16 cellular contexts compared by ENCODE assay signal in genomic region chr4:62018537-62018936, GRCh38.
A peak's percentile ranks its signal among the peaks of the same experiment; 100 is the strongest.
DNase-seq lines count a peak whose midpoint lies in the region; ATAC-seq and TF ChIP-seq lines count a peak whose summit lies in the region.
"Had no signal": no experiment of that assay in that cellular context is flagged by ENCODE, and none has a peak within 500 bp of the region (broad histone marks: within the 10 kb centered on the region; RNA-seq: fewer than 3 reads in every experiment).

No MANE protein-coding gene starts in this region.

- H3K27me3 ChIP-seq in iPS DF 6.9 (ENCODE audit: control insufficient read depth, insufficient read depth, low read length) (no peaks in the 10 kb centered on the region), mesendoderm (ENCODE audit: insufficient read depth, low read length, poor library complexity) (no peaks in the 10 kb centered on the region)
- H3K27me3 ChIP-seq: BLaER1 treated with 17β-estradiol and CSF1 and Interleukin-3, amounts not matched to agents 10 nM and 100 nM had no signal

- no peak for TF ChIP-seq CTCF in WTC11 (IDR thresholded peaks at IDR 0.05)

- H3K4me3 ChIP-seq in iPS DF 6.9 (ENCODE audit: low read length) (no peak overlapping the region), mesendoderm (ENCODE audit: low read length) (no peak overlapping the region)
- H3K4me3 ChIP-seq: BLaER1 treated with 17β-estradiol and CSF1 and Interleukin-3, amounts not matched to agents 10 nM and 100 nM; GM23248; K562 had no signal

- H3K23ac ChIP-seq in mesendoderm (ENCODE audit: low read length): no peak overlapping the region

- POLR2A ChIA-PET in WTC11 (lab: Charles Lee): no interaction called here

- CTCF ChIA-PET in WTC11 (lab: Charles Lee): no interaction called here

- H2BK120ac ChIP-seq in mesendoderm (ENCODE audit: low read depth, low read length): no peak overlapping the region

- no peaks in the 10 kb centered on the region for H3K9me3 Mint-ChIP-seq in WTC11

- no peak overlapping the region for H2BK15ac ChIP-seq in mesendoderm (replicated peaks; ENCODE audit: low read depth)

- peaks cover 6% of the 10 kb centered on the region for H3K4me1 Mint-ChIP-seq in WTC11
- H3K4me1 Mint-ChIP-seq: B cell had no signal

- no peak overlapping the region for H3K9ac ChIP-seq in mesendoderm (ENCODE audit: low read length)
- H3K9ac ChIP-seq: BLaER1 treated with 17β-estradiol and CSF1 and Interleukin-3, amounts not matched to agents 10 nM and 100 nM; GM23248 had no signal

- no peaks in the 10 kb centered on the region for H3K36me3 ChIP-seq in iPS DF 6.9 (ENCODE audit: control insufficient read depth, insufficient read depth, low read length)
- no peaks in the 10 kb centered on the region for H3K36me3 ChIP-seq in mesendoderm (ENCODE audit: control insufficient read depth, insufficient read depth, low read length)
- H3K36me3 ChIP-seq: BLaER1 treated with 17β-estradiol and CSF1 and Interleukin-3, amounts not matched to agents 10 nM and 100 nM had no signal

- DNase-seq in ELR (ENCODE audit: low read depth) (peak; percentile 20), WTC11 (ENCODE audit: low spot score) (no peak), iPS DF 6.9 (ENCODE audit: low read depth, low spot score) (peak; percentile 4), mesendoderm (peak; percentile 83)
- DNase-seq in activated naive CD4-positive, alpha-beta T cell (lab: John Stamatoyannopoulos, UW): no peak
- DNase-seq in NK-92 treated with Interleukin-12 subunit alpha and Interleukin-12 subunit beta, amount 100 ng/mL, for 24 hours (lab: John Stamatoyannopoulos, UW): no peak
- DNase-seq: Caco-2, GF-D8, GM23248, HCEC 1CT, IMR-90 had no signal

- no peaks in the 10 kb centered on the region for H3K79me1 ChIP-seq in mesendoderm (ENCODE audit: low read length)

- WGBS in iPS DF 6.9 (ENCODE audit: insufficient coverage, insufficient read length): no CpG with 5 or more reads among the region's 4 CpGs
- no CpG with 5 or more reads among the region's 4 CpGs for WGBS in mesendoderm (ENCODE audit: extremely low coverage, insufficient coverage, low lambda C conversion rate)

- H3K4me1 ChIP-seq in iPS DF 6.9 (ENCODE audit: control insufficient read depth, insufficient read depth, low read length) (no peaks in the 10 kb centered on the region), mesendoderm (ENCODE audit: control insufficient read depth, low read depth, low read length) (peaks cover 1% of the 10 kb centered on the region)
- H3K4me1 ChIP-seq: BLaER1 treated with 17β-estradiol and CSF1 and Interleukin-3, amounts not matched to agents 10 nM and 100 nM; Caco-2 had no signal

- H3K56ac ChIP-seq in mesendoderm (ENCODE audit: low read length): no peak overlapping the region

- H3K4me2 ChIP-seq in mesendoderm (ENCODE audit: low read length): no peak overlapping the region
- H3K4me2 ChIP-seq: BLaER1 treated with 17β-estradiol and CSF1 and Interleukin-3, amounts not matched to agents 10 nM and 100 nM had no signal

- H4K5ac ChIP-seq in mesendoderm (ENCODE audit: low read length): no peak overlapping the region

- peak; percentile 79 for ATAC-seq in WTC11
- ATAC-seq in GM18502 (IDR thresholded peaks at IDR 0.05; ENCODE audit: poor library complexity, unreplicated experiment): no peak
- no peak for ATAC-seq in HG02759 (IDR thresholded peaks at IDR 0.05; ENCODE audit: unreplicated experiment)
- ATAC-seq: K562 had no signal

- H2BK5ac ChIP-seq in mesendoderm (ENCODE audit: low read length): no peak overlapping the region

- H4K8ac ChIP-seq in mesendoderm (ENCODE audit: low read depth, low read length): no peak overlapping the region

- no peak overlapping the region for H3K18ac ChIP-seq in mesendoderm (ENCODE audit: low read length)

- no peaks in the 10 kb centered on the region for H3K36me3 Mint-ChIP-seq in WTC11

- no peaks in the 10 kb centered on the region for H3K27me3 Mint-ChIP-seq in WTC11 (ENCODE audit: low read depth)
- H3K27me3 Mint-ChIP-seq: B cell had no signal

- H3K9me3 ChIP-seq in iPS DF 6.9 (ENCODE audit: control insufficient read depth, insufficient read depth, low read length): no peaks in the 10 kb centered on the region
- H3K9me3 ChIP-seq: BLaER1 treated with 17β-estradiol and CSF1 and Interleukin-3, amounts not matched to agents 10 nM and 100 nM; Caco-2 had no signal

- H3K27ac ChIP-seq in iPS DF 6.9 (ENCODE audit: low read length) (no peak overlapping the region), mesendoderm (ENCODE audit: low read depth, low read length) (no peak overlapping the region)
- H3K27ac ChIP-seq: BLaER1 treated with 17β-estradiol and CSF1 and Interleukin-3, amounts not matched to agents 10 nM and 100 nM; GM23248 had no signal

- H3K4ac ChIP-seq in mesendoderm (ENCODE audit: low read depth, low read length): no peak overlapping the region

- H2AK5ac ChIP-seq in mesendoderm (ENCODE audit: low read length): no peak overlapping the region

- H3K79me2 ChIP-seq in mesendoderm (ENCODE audit: control insufficient read depth, insufficient read depth, low read length): no peaks in the 10 kb centered on the region

- no peak overlapping the region for H3K4me3 Mint-ChIP-seq in WTC11
- H3K4me3 Mint-ChIP-seq: B cell had no signal

- no peak overlapping the region for H3K27ac Mint-ChIP-seq in WTC11
- H3K27ac Mint-ChIP-seq: B cell had no signal

TF ChIP-seq in WTC11, 78 proteins besides CTCF, POLR2A, EP300 and RAD21 (continues in another document):
- TF ChIP-seq SOX15 (CRISPR knock-in tag; IDR thresholded peaks at IDR 0.05) (no peak), ATF3 (CRISPR knock-in tag; conservative IDR thresholded peaks at IDR 0.05) (no peak), HMGXB4 (CRISPR knock-in tag; IDR thresholded peaks at IDR 0.05) (no peak), ZBTB43 (CRISPR knock-in tag; IDR thresholded peaks at IDR 0.05) (no peak), E2F4 (CRISPR knock-in tag; IDR thresholded peaks at IDR 0.05; ENCODE audit: borderline replicate concordance, low read depth) (no peak)

Comparison
In these comparisons a context has a peak if more than half of its experiments do, and no peak if none do; other contexts are left out.
1. DNase-seq: peak in ELR (single experiment), iPS DF 6.9 (single experiment) and mesendoderm (single experiment); none in WTC11 (single experiment), activated naive CD4-positive, alpha-beta T cell (0 of 4) and NK-92 treated with Interleukin-12 subunit alpha and Interleukin-12 subunit beta, amount 100 ng/mL, for 24 hours (single experiment).